13 cellular contexts compared by ENCODE assay signal in the genomic region with DNA sequence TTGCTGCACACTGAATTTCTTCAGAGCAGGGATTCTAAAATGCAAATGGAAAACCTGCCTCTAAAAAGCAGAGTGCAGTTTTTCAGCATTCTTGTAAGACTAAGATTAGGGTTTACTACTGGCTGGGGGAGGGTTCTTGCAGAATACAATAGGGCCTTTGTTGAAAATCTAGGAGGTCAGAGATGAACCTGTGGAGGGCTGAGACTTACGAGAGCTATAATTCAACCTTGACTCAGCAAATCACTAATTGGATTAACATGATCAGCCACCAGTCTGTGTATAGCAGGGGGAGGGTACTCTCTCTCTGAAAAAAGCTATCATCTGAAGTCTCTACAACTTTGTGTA.
DNase-seq lines count a peak whose midpoint lies in the region; ATAC-seq, FAIRE-seq and TF ChIP-seq lines count a peak whose summit lies in the region.
"Had no signal": no experiment of that assay in that cellular context is flagged by ENCODE, and none has a peak within 500 bp of the region (broad histone marks: within the 10 kb centered on the region; RNA-seq: fewer than 3 reads in every experiment).

No MANE protein-coding gene starts in this region.

- intact Hi-C loops in colonic mucosa (cut with DNase I) = no loop called here

- H3K4me3 Mint-ChIP-seq in activated T-helper 17 cell treated with anti-CD3 and anti-CD28 coated beads, Interleukin-2, amount 50 U/mL, for 72 hours = no peak overlapping the region
- H3K4me3 Mint-ChIP-seq: immature natural killer cell had no signal

- H3K36me3 ChIP-seq in colonic mucosa = no peaks in the 10 kb centered on the region

- H3K27ac ChIP-seq in colonic mucosa = peak overlapping the region; percentile 27
- H3K27ac ChIP-seq: VCaP had no signal

- no peaks in the 10 kb centered on the region for H3K27me3 Mint-ChIP-seq in activated T-helper 17 cell treated with anti-CD3 and anti-CD28 coated beads, Interleukin-2, amount 50 U/mL, for 72 hours

- no peaks in the 10 kb centered on the region for H3K9me3 Mint-ChIP-seq in activated T-helper 17 cell treated with anti-CD3 and anti-CD28 coated beads, Interleukin-2, amount 50 U/mL, for 72 hours
- H3K9me3 Mint-ChIP-seq: immature natural killer cell had no signal

- H3K4me1 Mint-ChIP-seq in activated T-helper 17 cell treated with anti-CD3 and anti-CD28 coated beads, Interleukin-2, amount 50 U/mL, for 72 hours = peaks cover 13% of the 10 kb centered on the region

- ATAC-seq in activated T-helper 17 cell treated with anti-CD3 and anti-CD28 coated beads, Interleukin-2, amount 50 U/mL, for 72 hours (replicated peaks) = no peak
- ATAC-seq in GM19035 (IDR thresholded peaks at IDR 0.05; ENCODE audit: unreplicated experiment) = no peak

- H3K4me1 ChIP-seq in colonic mucosa = peaks cover 5% of the 10 kb centered on the region

- DNase-seq in H54 (ENCODE audit: insufficient read length, low spot score) (no peak), NCI-H526 (lab: John Stamatoyannopoulos, UW) (peak; percentile 84 to 87), colonic mucosa (peak; percentile 49), renal cortical epithelial cell (ENCODE audit: low read depth) (peak; percentile 59), pons (ENCODE audit: low spot score) (no peak), NCI-H1694 treated with DMSO at 0.1 percent for 48 hours (lab: John Stamatoyannopoulos, UW) (no peak)
- DNase-seq: immature natural killer cell, NCI-H1436, nucleus accumbens had no signal

- H3K27ac Mint-ChIP-seq in activated T-helper 17 cell treated with anti-CD3 and anti-CD28 coated beads, Interleukin-2, amount 50 U/mL, for 72 hours = no peak overlapping the region
- H3K27ac Mint-ChIP-seq: activated T-helper 2 cell treated with anti-CD3 and anti-CD28 coated beads, Interferon-gamma antibody, Interleukin-2, Interleukin-4, amounts not matched to agents 10 μg/mL and 5 μg/mL and 100 μg/mL, durations not matched to agents 14 hours and 24 hours and 36 hours had no signal

- no peak overlapping the region for H3K4me3 ChIP-seq in colonic mucosa

- H3K9me3 ChIP-seq in colonic mucosa = no peaks in the 10 kb centered on the region

- H3K36me3 Mint-ChIP-seq in activated T-helper 17 cell treated with anti-CD3 and anti-CD28 coated beads, Interleukin-2, amount 50 U/mL, for 72 hours (ENCODE audit: low read depth) = no peaks in the 10 kb centered on the region

- no peak for TF ChIP-seq CTCF in colonic mucosa (IDR thresholded peaks at IDR 0.05)

- peak; percentile 97 for FAIRE-seq in H54 (lab: Jason Lieb, UNC)

- TF ChIP-seq POLR2A in H54 (IDR thresholded peaks at IDR 0.05; ENCODE audit: low read depth, low read length) = no peak

- no peaks in the 10 kb centered on the region for H3K27me3 ChIP-seq in colonic mucosa

- H3K9ac ChIP-seq in colonic mucosa (ENCODE audit: low read depth in 2 of 2, low read length in 2 of 2) = peak overlapping the region in 1 of 2 donors; percentile 48

Comparison
In these comparisons a context has a peak if more than half of its experiments do, and no peak if none do; other contexts are left out.
1. DNase-seq: peak in NCI-H526 (2 of 2), colonic mucosa (single experiment) and renal cortical epithelial cell (single experiment); none in H54 (single experiment), pons (single experiment) and NCI-H1694 treated with DMSO at 0.1 percent for 48 hours (single experiment).